In the genomic region with DNA sequence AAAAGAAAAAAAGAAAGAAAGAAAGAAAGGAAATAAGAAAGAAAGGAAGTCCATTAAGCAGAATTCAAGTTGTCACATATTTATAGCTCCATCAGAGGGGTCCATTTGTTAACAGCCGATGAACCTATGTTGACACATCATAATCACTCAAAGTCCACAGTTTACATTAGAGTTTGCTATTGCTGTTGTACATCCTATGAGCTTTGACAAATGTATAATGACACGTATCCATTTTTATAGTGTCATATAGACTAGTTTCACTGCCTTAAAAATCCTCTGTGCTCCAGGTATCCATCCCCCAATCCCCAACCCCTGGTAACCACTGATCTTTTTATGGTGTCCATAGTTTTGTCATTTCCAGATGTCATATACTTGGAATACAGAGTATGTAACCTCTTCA, we compare ENCODE assay signal across 6 cellular contexts.
"Had no signal": no experiment of that assay in that cellular context is flagged by ENCODE, and none has a peak within 500 bp of the region (broad histone marks: within the 10 kb centered on the region; RNA-seq: fewer than 3 reads in every experiment).

No MANE protein-coding gene starts in this region.

- H3K27ac ChIP-seq: KMS-11 had no signal

- H3K4me3 ChIP-seq: GM23338 had no signal

- ATAC-seq: GM23338 had no signal

- DNase-seq: H9, HCEC 1CT, IMR-90, KBM-7 had no signal
